Comparison of ENCODE assay signal across 10 cellular contexts in the genomic region with DNA sequence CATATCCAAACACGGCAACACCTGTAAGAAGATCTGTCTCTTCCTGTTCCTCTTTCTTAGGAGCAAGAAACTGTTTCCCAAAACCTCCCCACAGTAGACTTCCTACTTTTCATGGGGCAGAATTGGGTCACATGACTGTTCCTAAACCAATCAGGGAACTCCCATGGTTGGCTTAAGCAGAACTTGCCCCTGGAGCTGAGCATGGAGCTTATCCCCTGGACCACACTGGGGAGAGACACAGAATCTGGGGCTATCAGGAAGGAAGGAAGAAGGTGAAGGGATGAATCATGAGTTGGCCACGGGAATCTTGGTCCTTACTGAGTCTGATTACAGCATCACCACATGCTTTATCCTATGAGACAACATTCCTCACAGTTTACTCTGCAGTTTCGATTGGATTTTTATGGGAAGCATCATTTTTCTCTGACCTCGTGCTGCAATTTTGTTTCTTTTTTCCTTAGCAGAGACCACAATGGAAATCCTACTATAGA.
DNase-seq lines count a peak whose midpoint lies in the region; FAIRE-seq and TF ChIP-seq lines count a peak whose summit lies in the region.
"Had no signal": no experiment of that assay in that cellular context is flagged by ENCODE, and none has a peak within 500 bp of the region (broad histone marks: within the 10 kb centered on the region; RNA-seq: fewer than 3 reads in every experiment).

No MANE protein-coding gene starts in this region.

- H3K4me1 ChIP-seq in left ventricle myocardium inferior (peaks cover 36% of the 10 kb centered on the region), astrocyte (ENCODE audit: insufficient read depth, low read length) (peaks cover 10% of the 10 kb centered on the region), keratinocyte (ENCODE audit: control insufficient read depth, extremely low read depth, insufficient read depth, low read length) (peaks cover 13% of the 10 kb centered on the region), vagina (peaks cover 33% of the 10 kb centered on the region), Karpas-422 (ENCODE audit: low read length) (no peaks in the 10 kb centered on the region)

- TF ChIP-seq CTCF in left ventricle myocardium inferior (IDR thresholded peaks at IDR 0.05; ENCODE audit: borderline replicate concordance): no peak
- no peak for TF ChIP-seq CTCF in astrocyte (IDR thresholded peaks at IDR 0.05; ENCODE audit: insufficient read depth, low read depth, low read length)
- no peak for TF ChIP-seq CTCF in keratinocyte (optimal IDR thresholded peaks at IDR 0.05 in 1 of 3, IDR thresholded peaks at IDR 0.05 in 1 of 3, conservative IDR thresholded peaks at IDR 0.05 in 1 of 3; ENCODE audit: extremely low read depth in 1 of 3, insufficient read depth in 2 of 3, low read length in 3 of 3)
- no peak for TF ChIP-seq CTCF in vagina (IDR thresholded peaks at IDR 0.05)
- no peak for TF ChIP-seq CTCF in D721Med (IDR thresholded peaks at IDR 0.05; ENCODE audit: insufficient read depth, missing control alignments)

- peaks cover 2% of the 10 kb centered on the region for H3K9me3 Mint-ChIP-seq in astrocyte (ENCODE audit: unreplicated experiment)
- H3K9me3 Mint-ChIP-seq: CD8-positive, alpha-beta T cell had no signal

- intact Hi-C loops in left ventricle myocardium inferior (cut with micrococcal nuclease): no loop called here
- intact Hi-C loops in cardiac septum (cut with DNase I): loop anchor here (5.0 kb wide), 1 partner anchor 125 kb away; no protein-coding TSS in a partner anchor
- intact Hi-C loops in vagina (cut with DNase I): no loop called here

- H4K20me1 ChIP-seq in astrocyte (ENCODE audit: insufficient read depth, low read length): no peaks in the 10 kb centered on the region
- H4K20me1 ChIP-seq in keratinocyte (ENCODE audit: control insufficient read depth, extremely low read depth, insufficient read depth, low read length): no peaks in the 10 kb centered on the region
- no peaks in the 10 kb centered on the region for H4K20me1 ChIP-seq in Karpas-422 (ENCODE audit: insufficient read depth, low read depth, low read length)

- H3K79me2 ChIP-seq in astrocyte (ENCODE audit: insufficient read depth, low read length): no peaks in the 10 kb centered on the region
- H3K79me2 ChIP-seq in keratinocyte (ENCODE audit: control insufficient read depth, insufficient read depth, low read length): no peaks in the 10 kb centered on the region
- no peaks in the 10 kb centered on the region for H3K79me2 ChIP-seq in Karpas-422 (ENCODE audit: low read length)

- H3K27me3 ChIP-seq in left ventricle myocardium inferior (ENCODE audit: low read depth): no peaks in the 10 kb centered on the region
- no peaks in the 10 kb centered on the region for H3K27me3 ChIP-seq in astrocyte (ENCODE audit: insufficient read depth, low read length)
- H3K27me3 ChIP-seq in keratinocyte (ENCODE audit: control insufficient read depth, extremely low read depth, insufficient read depth, low read length): no peaks in the 10 kb centered on the region
- no peaks in the 10 kb centered on the region for H3K27me3 ChIP-seq in vagina
- no peaks in the 10 kb centered on the region for H3K27me3 ChIP-seq in Karpas-422 (ENCODE audit: low read length)

- no peak overlapping the region for H3K4me3 ChIP-seq in left ventricle myocardium inferior
- H3K4me3 ChIP-seq in astrocyte (ENCODE audit: insufficient read depth, low read depth, low read length): no peak overlapping the region
- H3K4me3 ChIP-seq in keratinocyte (ENCODE audit: control insufficient read depth in 2 of 3, extremely low read depth in 1 of 3, insufficient read depth in 2 of 3, low read depth in 1 of 3, low read length in 3 of 3): no peak overlapping the region
- no peak overlapping the region for H3K4me3 ChIP-seq in vagina
- no peak overlapping the region for H3K4me3 ChIP-seq in Karpas-422 (ENCODE audit: low read length)

- no peaks in the 10 kb centered on the region for H3K9me3 ChIP-seq in left ventricle myocardium inferior (replicated peaks)
- H3K9me3 ChIP-seq in astrocyte (ENCODE audit: insufficient read depth, low read depth, low read length): peaks cover 4% of the 10 kb centered on the region
- no peaks in the 10 kb centered on the region for H3K9me3 ChIP-seq in keratinocyte (ENCODE audit: control insufficient read depth, low read depth, low read length)
- H3K9me3 ChIP-seq in vagina: no peaks in the 10 kb centered on the region
- no peaks in the 10 kb centered on the region for H3K9me3 ChIP-seq in Karpas-422 (ENCODE audit: low read length)

- no peak for TF ChIP-seq POLR2A in vagina (IDR thresholded peaks at IDR 0.05)

- H3K27ac ChIP-seq in left ventricle myocardium inferior (replicated peaks) (peak overlapping the region; percentile 75), astrocyte (ENCODE audit: low read depth, low read length) (peak overlapping the region; percentile 90), keratinocyte (ENCODE audit: control insufficient read depth, insufficient read depth, low read length) (peak overlapping the region; percentile 33), vagina (peak overlapping the region; percentile 92), Karpas-422 (ENCODE audit: low read length) (no peak overlapping the region)

- peak overlapping the region; percentile 26 for H3K9ac ChIP-seq in astrocyte (ENCODE audit: low read length)
- H3K9ac ChIP-seq in keratinocyte (ENCODE audit: control insufficient read depth, extremely low read depth, insufficient read depth, low read length): no peak overlapping the region
- no peak overlapping the region for H3K9ac ChIP-seq in Karpas-422 (ENCODE audit: low read length)

- H3K9me2 ChIP-seq in Karpas-422 (replicated peaks; ENCODE audit: insufficient read depth, low read length): no peaks in the 10 kb centered on the region

- dilution Hi-C loops in keratinocyte (cut with MboI; ENCODE audit: extremely low pct_ligation_motif_present, low sequenced_read_pairs): no loop called here

- peak overlapping the region; percentile 4 for H2AFZ ChIP-seq in astrocyte (ENCODE audit: low read depth, low read length)
- peak overlapping the region; percentile 4 for H2AFZ ChIP-seq in keratinocyte (ENCODE audit: control insufficient read depth, low read length)
- H2AFZ ChIP-seq in Karpas-422 (ENCODE audit: low read length): no peak overlapping the region

- peak overlapping the region; percentile 70 for H3K27ac Mint-ChIP-seq in astrocyte (ENCODE audit: unreplicated experiment)
- H3K27ac Mint-ChIP-seq: CD8-positive, alpha-beta T cell had no signal

- H3K27me3 Mint-ChIP-seq in astrocyte (ENCODE audit: low read depth, unreplicated experiment): peaks cover 23% of the 10 kb centered on the region

- H3K4me2 ChIP-seq in astrocyte (ENCODE audit: low read length) (peak overlapping the region; percentile 57), keratinocyte (ENCODE audit: control insufficient read depth, extremely low read depth, insufficient read depth, low read depth, low read length) (no peak overlapping the region), Karpas-422 (ENCODE audit: low read depth, low read length, poor library complexity, severe bottlenecking) (no peak overlapping the region)

- DNase-seq in left ventricle myocardium inferior (no peak), cardiac septum (ENCODE audit: low spot score) (no peak), astrocyte (ENCODE audit: low read depth) (peak; percentile 98), keratinocyte (ENCODE audit: low read depth, low spot score) (peak; percentile 81), vagina (ENCODE audit: extremely low spot score in 2 of 2) (no peak), Karpas-422 (no peak), D721Med (ENCODE audit: insufficient read length, low spot score) (no peak)
- DNase-seq in stimulated activated CD4-positive, alpha-beta T cell treated with anti-CD3 and anti-CD28 coated beads, Interleukin-4, amount 100 ng/mL, for 24 hours: no peak
- DNase-seq: CD8-positive, alpha-beta T cell; stimulated activated naive CD8-positive, alpha-beta T cell treated with anti-CD3 and anti-CD28 coated beads, Interleukin-15, Interleukin-2, amounts not matched to agents 100 U/mL and 50 U/mL, for 24 hours had no signal

- H3K4me1 Mint-ChIP-seq in astrocyte (ENCODE audit: low read depth, unreplicated experiment): peaks cover 13% of the 10 kb centered on the region

- FAIRE-seq in astrocyte (lab: Jason Lieb, UNC): peak; percentile 98
- peak; percentile 72 for FAIRE-seq in keratinocyte (lab: Jason Lieb, UNC)
- FAIRE-seq in D721Med (lab: Jason Lieb, UNC): no peak

- no peaks in the 10 kb centered on the region for H3K36me3 Mint-ChIP-seq in astrocyte (ENCODE audit: low read depth, unreplicated experiment)
- H3K36me3 Mint-ChIP-seq: CD8-positive, alpha-beta T cell had no signal

- H3K4me3 Mint-ChIP-seq in astrocyte (ENCODE audit: unreplicated experiment): no peak overlapping the region
- H3K4me3 Mint-ChIP-seq: CD8-positive, alpha-beta T cell had no signal

- H3K36me3 ChIP-seq in left ventricle myocardium inferior (no peaks in the 10 kb centered on the region), astrocyte (ENCODE audit: insufficient read depth, low read length) (no peaks in the 10 kb centered on the region), keratinocyte (ENCODE audit: control insufficient read depth in 2 of 2, extremely low read depth in 1 of 2, insufficient read depth in 2 of 2, low read length in 2 of 2) (no peaks in the 10 kb centered on the region), vagina (no peaks in the 10 kb centered on the region), Karpas-422 (ENCODE audit: insufficient read depth, low read length) (no peaks in the 10 kb centered on the region)

- H3K9me1 ChIP-seq in keratinocyte (ENCODE audit: control insufficient read depth, extremely low read depth, insufficient read depth, low read length): no peaks in the 10 kb centered on the region

Comparison
In these comparisons a context has a peak if more than half of its experiments do, and no peak if none do; other contexts are left out.
1. DNase-seq: peak in astrocyte (single experiment) and keratinocyte (single experiment); none in left ventricle myocardium inferior (single experiment), cardiac septum (single experiment), vagina (0 of 2), Karpas-422 (single experiment), D721Med (single experiment) and stimulated activated CD4-positive, alpha-beta T cell treated with anti-CD3 and anti-CD28 coated beads, Interleukin-4, amount 100 ng/mL, for 24 hours (single experiment).